Comparison of ENCODE assay signal across 2 cellular contexts in genomic region chr9:35409434-35409833, GRCh38.
A peak's percentile ranks its signal among the peaks of the same experiment; 100 is the strongest.
DNase-seq lines count a peak whose midpoint lies in the region; ATAC-seq, FAIRE-seq and TF ChIP-seq lines count a peak whose summit lies in the region.
"Not testable (repeated sequence)": the region's sequence is repeated elsewhere in the genome, so short reads cannot be mapped to it uniquely, and the experiment has no call there.

No MANE protein-coding gene starts in this region.

- not testable (repeated sequence) for H3K4me2 ChIP-seq in A549

- not testable (repeated sequence) for DNase-seq in A549 (ENCODE audit: low read depth in 1 of 2, low spot score in 1 of 2)

- not testable (repeated sequence) for FAIRE-seq in A549 (lab: Jason Lieb, UNC)

- CTCF ChIA-PET in A549 (lab: Yijun Ruan, JAX) (interaction anchor here (0.7 to 1.2 kb wide), 2 partner anchors 8 to 47 kb away, joined by 3 to 4 read pairs; no protein-coding TSS in a partner anchor), HEK293 (lab: Yijun Ruan, JAX) (interaction anchor here (0.7 kb wide), 1 partner anchor 145 kb away, joined by 3 read pairs; no protein-coding TSS in a partner anchor)

- not testable (repeated sequence) for H3K9me3 ChIP-seq in A549; HEK293 (ENCODE audit: control insufficient read depth, insufficient read depth, low read depth, low read length)

- TF ChIP-seq CTCF in A549 (IDR thresholded peaks at IDR 0.05); HEK293 (tag by site-specific recombination; IDR thresholded peaks at IDR 0.05): not testable (repeated sequence)

- TF ChIP-seq EP300 in A549 (IDR thresholded peaks at IDR 0.05) = not testable (repeated sequence)

- H3K27ac ChIP-seq in A549; HEK293 (ENCODE audit: extremely low read depth, low read depth, low read length): not testable (repeated sequence)

- H3K4me3 ChIP-seq in A549; HEK293 (ENCODE audit: low read depth, low read length): not testable (repeated sequence)

- ATAC-seq in A549 = not testable (repeated sequence)

- TF ChIP-seq RAD21 in A549 (conservative IDR thresholded peaks at IDR 0.05 in 1 of 2, IDR thresholded peaks at IDR 0.05 in 1 of 2) = not testable (repeated sequence)

- not testable (repeated sequence) for H3K36me3 ChIP-seq in HEK293 (ENCODE audit: control insufficient read depth in 2 of 2, insufficient read depth in 1 of 2, low read length in 2 of 2)

- WGBS in A549 (ENCODE audit: missing lambda C conversion rate) = 90% methylated on average over 5 of the region's 5 CpGs

- TF ChIP-seq POLR2A in A549 (IDR thresholded peaks at IDR 0.05; ENCODE audit: low read length) = not testable (repeated sequence)

- not testable (repeated sequence) for H3K4me1 ChIP-seq in A549; HEK293 (ENCODE audit: control insufficient read depth, insufficient read depth, low read length)

- POLR2A ChIA-PET in A549 (lab: Yijun Ruan, JAX); HEK293 (lab: Yijun Ruan, JAX): not testable (repeated sequence)

TF ChIP-seq in A549, 52 proteins besides CTCF, POLR2A, EP300 and RAD21:
- TF ChIP-seq ZC3H11A (IDR thresholded peaks at IDR 0.05) = peak; percentile 85

TF ChIP-seq in HEK293, 187 proteins besides CTCF, POLR2A, EP300 and RAD21 (continues in another document):
- TF ChIP-seq ZXDB (tag by site-specific recombination; IDR thresholded peaks at IDR 0.05) (peak; percentile 41; the same call in 1 of the 2 replicates), ZNF426 (tag by site-specific recombination; IDR thresholded peaks at IDR 0.05) (peak; percentile 72), ZNF629 (tag by site-specific recombination; IDR thresholded peaks at IDR 0.05) (peak; percentile 39; the same call in 1 of the 2 replicates), ZBTB11 (tag by site-specific recombination; conservative IDR thresholded peaks at IDR 0.05; ENCODE audit: low read depth) (peak; percentile 69), ZNF623 (tag by site-specific recombination; IDR thresholded peaks at IDR 0.05) (peak; percentile 66), ZNF558 (tag by site-specific recombination; IDR thresholded peaks at IDR 0.05) (peak; percentile 58; the same call in 1 of the 2 replicates), ZNF510 (tag by site-specific recombination; IDR thresholded peaks at IDR 0.05; ENCODE audit: insufficient replicate concordance) (peak; percentile 12), ZNF404 (tag by site-specific recombination; IDR thresholded peaks at IDR 0.05) (0 out of 2 replicates have a peak, but pooled peaks have one; percentile 52), ZNF394 (tag by site-specific recombination; IDR thresholded peaks at IDR 0.05; ENCODE audit: borderline replicate concordance) (peak; percentile 91), ZNF560 (tag by site-specific recombination; IDR thresholded peaks at IDR 0.05; ENCODE audit: borderline replicate concordance) (peak; percentile 58; the same call in 1 of the 2 replicates), REST (tag by site-specific recombination; IDR thresholded peaks at IDR 0.05) (peak; percentile 52), ZNF140 (tag by site-specific recombination; IDR thresholded peaks at IDR 0.05) (peak; percentile 77; the same call in 1 of the 2 replicates), ZBTB8A (tag by site-specific recombination; IDR thresholded peaks at IDR 0.05) (peak; percentile 44), ZFP37 (tag by site-specific recombination; IDR thresholded peaks at IDR 0.05) (0 out of 2 replicates have a peak, but pooled peaks have one; percentile 59), ZNF266 (tag by site-specific recombination; IDR thresholded peaks at IDR 0.05; ENCODE audit: low read depth) (peak; percentile 43; the same call in 1 of the 2 replicates), ZNF664 (tag by site-specific recombination; IDR thresholded peaks at IDR 0.05) (0 out of 2 replicates have a peak, but pooled peaks have one; percentile 61), ZNF639 (tag by site-specific recombination; IDR thresholded peaks at IDR 0.05) (0 out of 2 replicates have a peak, but pooled peaks have one; percentile 26)
